ENCODE assay signal across 1 cellular context in the genomic region with DNA sequence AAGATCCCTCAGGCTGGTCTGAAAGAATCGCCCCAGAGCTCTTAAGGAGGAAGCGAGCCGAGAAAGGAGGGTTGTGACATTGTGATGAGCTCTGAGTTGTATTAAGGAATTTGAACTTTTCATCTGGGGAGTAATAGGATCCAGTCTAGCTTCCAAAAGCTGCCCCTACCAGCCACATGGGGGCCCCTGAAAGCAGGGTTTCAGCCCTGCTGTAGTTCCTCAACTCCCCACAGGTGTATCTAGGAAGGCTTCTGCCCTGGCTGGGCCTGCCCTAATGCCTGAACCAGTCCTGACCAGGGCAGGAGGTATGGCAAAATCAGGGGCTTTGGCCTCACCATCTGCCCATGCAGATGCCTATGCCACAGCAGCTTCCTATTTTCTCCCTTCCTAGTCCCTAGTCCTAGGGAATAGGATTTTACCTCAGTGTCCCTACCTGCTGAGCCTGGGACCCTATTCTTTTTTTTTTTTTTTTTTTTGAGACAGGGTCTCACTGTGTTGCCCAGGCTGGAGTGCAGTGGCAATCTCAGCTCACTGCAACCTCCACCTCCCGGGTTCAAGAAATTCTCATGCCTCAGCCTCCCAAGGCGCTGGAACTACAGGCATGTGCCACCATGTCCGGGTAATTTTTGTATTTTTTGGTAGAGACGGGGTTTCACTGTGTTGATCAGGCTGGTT.
TF ChIP-seq lines count a peak whose summit lies in the region.

No MANE protein-coding gene starts in this region.

TF ChIP-seq in endothelial cell of umbilical vein, 7 proteins besides CTCF, POLR2A, EP300 and RAD21 (continued from another document):
- TF ChIP-seq JUN (IDR thresholded peaks at IDR 0.05; ENCODE audit: borderline replicate concordance, insufficient read depth, insufficient read length, low read depth) (no peak), FOS (IDR thresholded peaks at IDR 0.05; ENCODE audit: borderline replicate concordance, insufficient read depth, low read length) (no peak)
- TF ChIP-seq, protein P1, sequence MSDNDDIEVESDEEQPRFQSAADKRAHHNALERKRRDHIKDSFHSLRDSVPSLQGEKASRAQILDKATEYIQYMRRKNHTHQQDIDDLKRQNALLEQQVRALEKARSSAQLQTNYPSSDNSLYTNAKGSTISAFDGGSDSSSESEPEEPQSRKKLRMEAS (IDR thresholded peaks at IDR 0.05; ENCODE audit: insufficient read depth, insufficient read length): no peak
TF ChIP-seq in endothelial cell of umbilical vein: peak in this region for 0.
